8 cellular contexts compared by ENCODE assay signal in the genomic region with DNA sequence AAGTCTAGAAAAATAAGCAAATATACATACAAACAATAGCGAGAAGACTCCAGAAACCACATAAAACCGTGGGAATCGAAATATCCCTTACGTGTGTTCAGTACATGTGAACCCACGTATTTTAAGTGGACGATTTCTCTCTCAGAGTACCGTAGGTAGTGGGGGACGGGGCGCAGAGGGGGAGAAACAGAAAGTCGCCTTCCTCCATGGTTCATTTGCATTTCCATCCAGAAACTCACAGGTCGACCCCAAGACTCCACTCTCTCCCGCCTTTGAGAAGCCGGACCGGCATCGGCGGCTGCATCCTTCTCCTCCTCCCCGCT. TPM values are rescaled to one million over a fixed set of nuclear protein-coding genes. Genes with fewer than 3 reads are reported as not detected.
A peak's percentile ranks its signal among the peaks of the same experiment; 100 is the strongest.
DNase-seq lines count a peak whose midpoint lies in the region; ATAC-seq and TF ChIP-seq lines count a peak whose summit lies in the region.

No MANE protein-coding gene starts in this region.

- peaks cover 37% of the 10 kb centered on the region for H3K27me3 ChIP-seq in BE2C
- H3K27me3 ChIP-seq in IMR-90 (ENCODE audit: control insufficient read depth, insufficient read depth, low read length): no peaks in the 10 kb centered on the region

- WGBS in IMR-90 (ENCODE audit: extremely low coverage in 2 of 2, insufficient read length in 1 of 2), 2 experiments: 0% methylated on average over 1 of the region's 17 CpGs; no CpG with 5 or more reads in 1 of the 2 experiments

- H3K36me3 ChIP-seq in BE2C (no peaks in the 10 kb centered on the region), IMR-90 (ENCODE audit: control insufficient read depth, insufficient read depth, low read length) (no peaks in the 10 kb centered on the region)

- peak overlapping the region; percentile 89 for H3K4me2 ChIP-seq in IMR-90 (ENCODE audit: low read depth, low read length)

- peak overlapping the region; percentile 68 for H3K4ac ChIP-seq in IMR-90 (ENCODE audit: low read depth, low read length)

- intact Hi-C loops in IMR-90 (cut with micrococcal nuclease): loop anchor here (5.0 to 10.0 kb wide), 2 partner anchors 105 to 112 kb away; no protein-coding TSS in a partner anchor
- intact Hi-C loops in natural killer cell (cut with micrococcal nuclease): no loop called here

- dilution Hi-C loops in IMR-90 (cut with HindIII; ENCODE audit: low sequenced_read_pairs, unreplicated experiment): no loop called here

- no peak for ATAC-seq in IMR-90 (ENCODE audit: low read depth)
- no peak for ATAC-seq in natural killer cell

- no peak overlapping the region for H2AK5ac ChIP-seq in IMR-90 (ENCODE audit: low read depth, low read length)

- CTCF ChIA-PET in IMR-90 (lab: Yijun Ruan, JAX): no interaction called here

- peak overlapping the region; percentile 66 for H3K9ac ChIP-seq in IMR-90 (ENCODE audit: low read depth, low read length)

- H4K8ac ChIP-seq in IMR-90 (ENCODE audit: low read depth in 2 of 2, low read length in 2 of 2): peak overlapping the region in 1 of 2 experiments; percentile 66; a peak in 1 of 4 replicates

- H3K36me3 Mint-ChIP-seq in natural killer cell: no peaks in the 10 kb centered on the region

- peak overlapping the region; percentile 13; the same call in 1 of the 2 replicates for H4K91ac ChIP-seq in IMR-90 (ENCODE audit: insufficient read depth, low read depth, low read length)

- no peaks in the 10 kb centered on the region for H3K9me3 Mint-ChIP-seq in natural killer cell

- no peak overlapping the region for H4K5ac ChIP-seq in IMR-90 (ENCODE audit: low read depth, low read length)

- DNase-seq in BE2C (no peak), IMR-90 (no peak), coronary artery (ENCODE audit: low spot score) (no peak), natural killer cell (no peak), NCI-H524 (lab: John Stamatoyannopoulos, UW) (no peak), NCI-H1105 treated with DMSO at 0.1 percent for 48 hours (lab: John Stamatoyannopoulos, UW) (no peak), LoVo (ENCODE audit: low spot score) (no peak), superior temporal gyrus (ENCODE audit: extremely low spot score) (no peak)

- H2BK20ac ChIP-seq in IMR-90 (ENCODE audit: low read depth, low read length): peak overlapping the region; percentile 52; the same call in 1 of the 2 replicates

- no peak for TF ChIP-seq POLR2A in IMR-90 (IDR thresholded peaks at IDR 0.05; ENCODE audit: low read depth, low read length)

- H3K56ac ChIP-seq in IMR-90 (ENCODE audit: extremely low read depth, insufficient read depth, low read length): peak overlapping the region; percentile 50; the same call in 1 of the 2 replicates

- peak overlapping the region; percentile 65; the same call in 1 of the 2 replicates for H3K14ac ChIP-seq in IMR-90 (replicated peaks; ENCODE audit: low read depth, low read length)

- peaks cover 4 to 16% of the 10 kb centered on the region in 2 experiments; a peak in 3 of 4 replicates for H3K79me1 ChIP-seq in IMR-90 (ENCODE audit: low read depth in 1 of 2, low read length in 2 of 2)

- no peak overlapping the region for H3K18ac ChIP-seq in IMR-90 (ENCODE audit: low read depth, low read length)

- H3K9me3 ChIP-seq in BE2C (no peaks in the 10 kb centered on the region), IMR-90 (ENCODE audit: control insufficient read depth, insufficient read depth, low read length) (no peaks in the 10 kb centered on the region)

- H3K27me3 Mint-ChIP-seq in natural killer cell (ENCODE audit: low read depth in 2 of 2): peaks cover 8 to 15% of the 10 kb centered on the region in 2 donors

- H2AFZ ChIP-seq in IMR-90 (replicated peaks; ENCODE audit: low read length, poor library complexity): peak overlapping the region; percentile 95

- peak overlapping the region; percentile 88; the same call in 1 of the 2 replicates for H2BK120ac ChIP-seq in IMR-90 (ENCODE audit: low read depth, low read length)

- TF ChIP-seq CTCF in BE2C (IDR thresholded peaks at IDR 0.05; ENCODE audit: low read depth, low read length) (peak; percentile 15; the same call in 1 of the 2 replicates), IMR-90 (conservative IDR thresholded peaks at IDR 0.05; ENCODE audit: low read depth, low read length) (no peak), coronary artery (IDR thresholded peaks at IDR 0.05) (no peak), natural killer cell (IDR thresholded peaks at IDR 0.05) (no peak)

- POLR2A ChIA-PET in IMR-90 (lab: Charles Lee; ENCODE audit: unreplicated experiment): no interaction called here

- H3K4me1 ChIP-seq in BE2C: no peaks in the 10 kb centered on the region
- H3K4me1 ChIP-seq in IMR-90 (ENCODE audit: control insufficient read depth, insufficient read depth, low read length): no peaks in the 10 kb centered on the region

- H2BK5ac ChIP-seq in IMR-90 (ENCODE audit: low read depth, low read length, poor library complexity, severe bottlenecking): peak overlapping the region; percentile 25

- no peaks in the 10 kb centered on the region for H3K9me1 ChIP-seq in IMR-90 (ENCODE audit: insufficient read depth, low read length)

- peak overlapping the region; percentile 90; the same call in 1 of the 2 replicates for H3K23ac ChIP-seq in IMR-90 (ENCODE audit: low read depth, low read length)

- H3K27ac ChIP-seq in IMR-90 (ENCODE audit: insufficient read depth, low read length): peak overlapping the region; percentile 57; the same call in 1 of the 2 replicates
- H3K27ac ChIP-seq in coronary artery: peak overlapping the region; percentile 58 to 96

- peaks cover 24 to 26% of the 10 kb centered on the region in 2 donors for H3K4me1 Mint-ChIP-seq in natural killer cell

- H2BK15ac ChIP-seq in IMR-90 (ENCODE audit: low read depth, low read length): peak overlapping the region; percentile 77; the same call in 1 of the 3 replicates

- in situ Hi-C loops in IMR-90 (cut with MboI; ENCODE audit: low sequenced_read_pairs): no loop called here

- BruUV-seq in IMR-90 (replicated peaks; lab: Mats Ljungman, UMichigan): no TSS peak

- H2AK9ac ChIP-seq in IMR-90 (replicated peaks; ENCODE audit: low read depth, low read length, poor library complexity): peak overlapping the region; percentile 39

- H3K4me3 ChIP-seq in BE2C (ENCODE audit: low read depth, low read length) (peak overlapping the region; percentile 54), IMR-90 (ENCODE audit: insufficient read depth, low read depth, low read length) (peak overlapping the region; percentile 74), coronary artery (peak overlapping the region; percentile 94)

- H4K20me1 ChIP-seq in IMR-90 (ENCODE audit: insufficient read depth, low read length): no peaks in the 10 kb centered on the region

- H3K27ac Mint-ChIP-seq in natural killer cell: peak overlapping the region in 1 of 2 donors; percentile 25

- no peak for TF ChIP-seq RAD21 in IMR-90 (IDR thresholded peaks at IDR 0.05; ENCODE audit: low read length)

- H3K4me3 Mint-ChIP-seq in natural killer cell: peak overlapping the region; percentile 89

TF ChIP-seq in IMR-90, 13 proteins besides CTCF, POLR2A, EP300 and RAD21:
- TF ChIP-seq MAZ (IDR thresholded peaks at IDR 0.05; ENCODE audit: borderline replicate concordance, low read depth, low read length) (0 out of 2 replicates have a peak, but pooled peaks have one; percentile 12), SMC3 (IDR thresholded peaks at IDR 0.05; ENCODE audit: low read depth, low read length) (no peak)

RNA-seq across cellular contexts. Expression of a gene that starts 0.5 kb away (rescaled TPM):
- 0.09 TPM for polyA plus RNA-seq in BE2C (2012; ENCODE audit: insufficient read depth, insufficient read length, low read depth)
- total RNA-seq in IMR-90 (2012; rRNA removed) (38.9 and 39.4 TPM in 2 replicates), natural killer cell (under 1 TPM; 0.45 to 0.85 (median 0.83) TPM)
- polyA plus RNA-seq in IMR-90 (2012; rRNA removed): 10.5 and 10.9 TPM in 2 replicates
- 1.9 and 7.1 TPM in 2 replicates for polyA plus RNA-seq in IMR-90 (2012; cell fraction: cytosol; rRNA removed)
- polyA plus RNA-seq in IMR-90 (2012; cell fraction: nucleus; rRNA removed; ENCODE audit: low replicate concordance): 1.6 and 10.0 TPM in 2 replicates

Comparison
In these comparisons a context has a peak if more than half of its experiments do, and no peak if none do; other contexts are left out.
1. RNA of a gene that starts 0.5 kb away (total RNA-seq): 38.9 to 39.4 TPM in IMR-90; 0.45 to 0.85 TPM in natural killer cell; every median in the first group is over 10 times any median in the second.
2. Peak in every context shown above with its lines, with median percentiles within 50 percentile points of each other: H3K4me3 ChIP-seq.